In the genomic region with DNA sequence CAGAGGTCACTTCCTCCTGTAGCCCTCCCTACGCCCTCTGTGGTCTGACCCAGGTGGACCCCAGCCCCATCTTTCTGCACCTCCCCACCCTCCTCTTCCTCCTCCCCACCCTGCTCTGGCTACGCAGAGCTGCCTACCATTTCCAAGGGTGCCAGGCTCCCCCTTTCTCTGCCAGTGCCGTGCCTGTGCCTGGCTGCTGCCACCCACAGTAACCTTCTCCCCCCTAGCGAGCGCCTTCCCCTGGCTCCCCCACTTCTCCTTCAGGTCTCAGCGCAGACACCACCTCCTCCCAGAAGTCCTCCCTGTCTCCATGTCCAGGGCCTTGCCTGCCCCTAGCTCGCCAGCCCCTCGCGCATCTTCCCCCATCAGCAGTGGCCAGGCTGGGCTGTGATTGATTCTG, we compare ENCODE assay signal across 22 cellular contexts.
A peak's percentile ranks its signal among the peaks of the same experiment; 100 is the strongest.
DNase-seq lines count a peak whose midpoint lies in the region; ATAC-seq and TF ChIP-seq lines count a peak whose summit lies in the region.
"Had no signal": no experiment of that assay in that cellular context is flagged by ENCODE, and none has a peak within 500 bp of the region (broad histone marks: within the 10 kb centered on the region; RNA-seq: fewer than 3 reads in every experiment).

No MANE protein-coding gene starts in this region.

- POLR2A ChIA-PET in Panc1 (lab: Charles Lee), result no interaction called here

- intact Hi-C loops in Panc1 (cut with micrococcal nuclease; ENCODE audit: unreplicated experiment) (loop anchor here (10.0 kb wide), 1 partner anchor 473 kb away; a partner anchor contains a TSS), posterior vena cava (cut with DNase I) (no loop called here)

- H3K4me3 ChIP-seq in Panc1 (ENCODE audit: low read depth in 2 of 2, low read length in 2 of 2), result no peak overlapping the region
- H3K4me3 ChIP-seq: esophagus muscularis mucosa, spleen had no signal

- CTCF ChIA-PET in Panc1 (lab: Charles Lee), result interaction anchor here (0.6 kb wide), 2 partner anchors 201 to 321 kb away, joined by 3 read pairs; no protein-coding TSS in a partner anchor

- ATAC-seq in Panc1, result no peak

- peaks cover 54% of the 10 kb centered on the region for H3K4me1 Mint-ChIP-seq in T-helper 1 cell treated with Interleukin-12 subunit alpha and Interleukin-12 subunit beta and Interleukin-4 antibody, amounts not matched to agents 30 μg/mL and 1 μg/mL, for 36 hours (ENCODE audit: low read depth)

- H3K9me3 ChIP-seq in Panc1 (ENCODE audit: control insufficient read depth, insufficient read depth, low read depth, low read length), result no peaks in the 10 kb centered on the region
- H3K9me3 ChIP-seq: esophagus muscularis mucosa, neutrophil, spleen had no signal

- peaks cover 22% of the 10 kb centered on the region for H3K4me1 ChIP-seq in Panc1 (ENCODE audit: control insufficient read depth, insufficient read depth, low read length)

- no peak overlapping the region for H3K4me3 Mint-ChIP-seq in T-helper 1 cell treated with Interleukin-12 subunit alpha and Interleukin-12 subunit beta and Interleukin-4 antibody, amounts not matched to agents 30 μg/mL and 1 μg/mL, for 36 hours
- H3K4me3 Mint-ChIP-seq: mesothelial cell of epicardium had no signal

- DNase-seq in T-helper 1 cell (no peak), Panc1 (ENCODE audit: low read depth, low spot score) (no peak), epithelial cell of prostate (ENCODE audit: low read depth, low spot score) (no peak), posterior vena cava (ENCODE audit: low spot score) (peak; percentile 55), amniotic stem cell (lab: John Stamatoyannopoulos, UW) (no peak)
- DNase-seq in stimulated activated CD4-positive, alpha-beta T cell treated with anti-CD3 and anti-CD28 coated beads, Interleukin-1b, Interleukin-23, amount 100 ng/mL, for 48 hours, result no peak
- no peak for DNase-seq in activated CD8-positive, alpha-beta memory T cell treated with anti-CD3 and anti-CD28 coated beads, Interleukin-2, amount 50 U/mL, for 48 hours
- DNase-seq: 8988T; activated CD4-positive, alpha-beta T cell treated with anti-CD3 and anti-CD28 coated beads for 48 hours; activated naive CD4-positive, alpha-beta T cell treated with anti-CD3 and anti-CD28 coated beads, Interleukin-2, amount 50 U/mL, for 16 hours; aorta; effector CD8-positive, alpha-beta T cell; Kasumi-1; left cardiac atrium; NCI-H1092; NCI-H2029 treated with DMSO at 0.1 percent for 48 hours; spleen; stimulated activated CD4-positive, alpha-beta T cell treated with anti-CD3 and anti-CD28 coated beads, Interleukin-4, amount 100 ng/mL, for 4 hours had no signal

- no peak for TF ChIP-seq CTCF in Panc1 (IDR thresholded peaks at IDR 0.05)

- no peaks in the 10 kb centered on the region for H3K36me3 ChIP-seq in Panc1 (ENCODE audit: control insufficient read depth, insufficient read depth, low read length)
- H3K36me3 ChIP-seq: esophagus muscularis mucosa, neutrophil, spleen had no signal

- H3K27me3 Mint-ChIP-seq in T-helper 1 cell treated with Interleukin-12 subunit alpha and Interleukin-12 subunit beta and Interleukin-4 antibody, amounts not matched to agents 30 μg/mL and 1 μg/mL, for 36 hours (ENCODE audit: low read depth), result peaks cover 13% of the 10 kb centered on the region

- H3K27me3 ChIP-seq in Panc1 (ENCODE audit: control insufficient read depth, insufficient read depth, low read length), result no peaks in the 10 kb centered on the region

- no TSS peak for BruUV-seq in Panc1 (replicated peaks; lab: Mats Ljungman, UMichigan)

- H3K27ac Mint-ChIP-seq in T-helper 1 cell treated with Interleukin-12 subunit alpha and Interleukin-12 subunit beta and Interleukin-4 antibody, amounts not matched to agents 30 μg/mL and 1 μg/mL, for 36 hours, result peak overlapping the region; percentile 91
- H3K27ac Mint-ChIP-seq: mesothelial cell of epicardium had no signal

- H3K27ac ChIP-seq in Panc1 (ENCODE audit: low read length), result peak overlapping the region; percentile 77
- H3K27ac ChIP-seq in epithelial cell of prostate, result peak overlapping the region; percentile 97
- H3K27ac ChIP-seq: esophagus muscularis mucosa, neutrophil, spleen had no signal

- in situ Hi-C loops in Panc1 (cut with HindIII; ENCODE audit: low pct_unique_long_range_greater_than_20kb, low sequenced_read_pairs), result no loop called here

- no peaks in the 10 kb centered on the region for H3K9me3 Mint-ChIP-seq in T-helper 1 cell treated with Interleukin-12 subunit alpha and Interleukin-12 subunit beta and Interleukin-4 antibody, amounts not matched to agents 30 μg/mL and 1 μg/mL, for 36 hours
- H3K9me3 Mint-ChIP-seq: mesothelial cell of epicardium had no signal

- peaks cover 4% of the 10 kb centered on the region for H3K36me3 Mint-ChIP-seq in T-helper 1 cell treated with Interleukin-12 subunit alpha and Interleukin-12 subunit beta and Interleukin-4 antibody, amounts not matched to agents 30 μg/mL and 1 μg/mL, for 36 hours (ENCODE audit: low read depth)
- H3K36me3 Mint-ChIP-seq: mesothelial cell of epicardium had no signal
